Comparison of ENCODE assay signal across 14 cellular contexts in genomic region chr1:75392278-75392677, GRCh38.
DNase-seq lines count a peak whose midpoint lies in the region; ATAC-seq and TF ChIP-seq lines count a peak whose summit lies in the region.
"Had no signal": no experiment of that assay in that cellular context is flagged by ENCODE, and none has a peak within 500 bp of the region (broad histone marks: within the 10 kb centered on the region; RNA-seq: fewer than 3 reads in every experiment).

No MANE protein-coding gene starts in this region.

- H3K36me3 ChIP-seq in gastroesophageal sphincter = no peaks in the 10 kb centered on the region

- H3K27ac ChIP-seq in gastroesophageal sphincter = no peak overlapping the region

- no peaks in the 10 kb centered on the region for H3K27me3 ChIP-seq in gastroesophageal sphincter

- TF ChIP-seq POLR2A in GM18505 (IDR thresholded peaks at IDR 0.05; ENCODE audit: borderline replicate concordance, extremely low read depth, insufficient read depth, insufficient read length) (no peak), gastroesophageal sphincter (IDR thresholded peaks at IDR 0.05) (no peak)

- no peak for TF ChIP-seq EP300 in gastroesophageal sphincter (IDR thresholded peaks at IDR 0.05)

- no peaks in the 10 kb centered on the region for H3K4me1 ChIP-seq in gastroesophageal sphincter

- DNase-seq in NCI-H82 treated with DMSO at 0.1 percent for 48 hours (lab: John Stamatoyannopoulos, UW; ENCODE audit: unreplicated experiment) (no peak), cerebellar cortex (ENCODE audit: low spot score) (no peak), GM03348 (ENCODE audit: low spot score) (no peak)
- DNase-seq: aorta; DMS79; effector memory CD4-positive, alpha-beta T cell; NCI-H510A treated with DMSO at 0.1 percent for 48 hours; SHP77; trophoblast cell had no signal

- WGBS in gastroesophageal sphincter (ENCODE audit: low coverage in 1 of 2), 2 donors = 20 to 67% methylated on average over 1 of the region's 1 CpG

- no peak overlapping the region for H3K4me3 ChIP-seq in gastroesophageal sphincter

- TF ChIP-seq CTCF in gastroesophageal sphincter (IDR thresholded peaks at IDR 0.05) = no peak

- peak; percentile 89 for ATAC-seq in GM18505 (IDR thresholded peaks at IDR 0.05; ENCODE audit: unreplicated experiment)
- peak; percentile 97 for ATAC-seq in GM19467 (IDR thresholded peaks at IDR 0.05; ENCODE audit: unreplicated experiment)
- ATAC-seq in HG02852 (IDR thresholded peaks at IDR 0.05; ENCODE audit: unreplicated experiment) = peak; percentile 61
- peak; percentile 81 for ATAC-seq in HG03442 (IDR thresholded peaks at IDR 0.05; ENCODE audit: unreplicated experiment)
- ATAC-seq in gastroesophageal sphincter = no peak

- H3K9me3 ChIP-seq in gastroesophageal sphincter = peaks cover 0 to 17% (median 0%) of the 10 kb centered on the region in 3 donors
